15 cellular contexts compared by ENCODE assay signal in genomic region chr7:105195891-105196290, GRCh38.
DNase-seq lines count a peak whose midpoint lies in the region; ATAC-seq and TF ChIP-seq lines count a peak whose summit lies in the region.
"Had no signal": no experiment of that assay in that cellular context is flagged by ENCODE, and none has a peak within 500 bp of the region (broad histone marks: within the 10 kb centered on the region; RNA-seq: fewer than 3 reads in every experiment).

No MANE protein-coding gene starts in this region.

- H3K9me3 Mint-ChIP-seq in natural killer cell = no peaks in the 10 kb centered on the region
- H3K9me3 Mint-ChIP-seq in natural killer cell treated with Interleukin-12 subunit alpha and Interleukin-12 subunit beta and Interleukin-15 and Interleukin-18, amount 100 ng/mL, for 72 hours = no peaks in the 10 kb centered on the region
- no peaks in the 10 kb centered on the region for H3K9me3 Mint-ChIP-seq in central memory CD8-positive, alpha-beta T cell
- no peaks in the 10 kb centered on the region for H3K9me3 Mint-ChIP-seq in stimulated activated effector memory CD8-positive, alpha-beta T cell treated with anti-CD3 and anti-CD28 coated beads, Interleukin-12 subunit alpha, Interleukin-12 subunit beta, amount 100 ng/mL, for 72 hours
- H3K9me3 Mint-ChIP-seq: CD4-positive, alpha-beta memory T cell; H9 had no signal

- H3K4me2 ChIP-seq in SK-N-SH = no peak overlapping the region
- H3K4me2 ChIP-seq: BLaER1 had no signal

- TF ChIP-seq CTCF in natural killer cell (IDR thresholded peaks at IDR 0.05) (no peak), SK-N-SH (IDR thresholded peaks at IDR 0.05) (no peak), suprapubic skin (IDR thresholded peaks at IDR 0.05) (no peak)

- H3F3A ChIP-seq in SK-N-SH (replicated peaks; ENCODE audit: insufficient read depth) = no peaks in the 10 kb centered on the region

- peak overlapping the region; percentile 1 to 21 for H3K27ac Mint-ChIP-seq in natural killer cell
- peak overlapping the region in 1 of 2 donors; percentile 11 for H3K27ac Mint-ChIP-seq in natural killer cell treated with Interleukin-12 subunit alpha and Interleukin-12 subunit beta and Interleukin-15 and Interleukin-18, amount 100 ng/mL, for 72 hours
- H3K27ac Mint-ChIP-seq in central memory CD8-positive, alpha-beta T cell (ENCODE audit: low read depth) = peak overlapping the region; percentile 1
- peak overlapping the region; percentile 8 for H3K27ac Mint-ChIP-seq in stimulated activated effector memory CD8-positive, alpha-beta T cell treated with anti-CD3 and anti-CD28 coated beads, Interleukin-12 subunit alpha, Interleukin-12 subunit beta, amount 100 ng/mL, for 72 hours
- H3K27ac Mint-ChIP-seq: H9 had no signal

- H3K27ac ChIP-seq in SK-N-SH (ENCODE audit: low read depth in 2 of 2, low read length in 1 of 2) (no peak overlapping the region), suprapubic skin (no peak overlapping the region)
- H3K27ac ChIP-seq: 22Rv1, BLaER1 had no signal

- H3K36me3 ChIP-seq in SK-N-SH (replicated peaks in 1 of 2; ENCODE audit: control insufficient read depth in 1 of 2, insufficient read depth in 2 of 2, low read length in 1 of 2) (peaks cover 6 to 31% of the 10 kb centered on the region in 2 experiments), suprapubic skin (peaks cover 10% of the 10 kb centered on the region)

- peaks cover 36% of the 10 kb centered on the region; the same call in 1 of the 2 replicates for H3K79me2 ChIP-seq in SK-N-SH (ENCODE audit: insufficient read depth)

- H3K4me3 ChIP-seq in SK-N-SH (ENCODE audit: low read depth in 2 of 2, low read length in 1 of 2) (no peak overlapping the region), suprapubic skin (no peak overlapping the region)
- H3K4me3 ChIP-seq: BLaER1 had no signal

- WGBS in SK-N-SH (ENCODE audit: low lambda C conversion rate) = 72% methylated on average over 1 of the region's 1 CpG
- 37% methylated on average over 1 of the region's 1 CpG for whole genome bisulfite sequencing in suprapubic skin

- no peaks in the 10 kb centered on the region for H3K27me3 Mint-ChIP-seq in natural killer cell (ENCODE audit: low read depth in 2 of 2)
- H3K27me3 Mint-ChIP-seq in natural killer cell treated with Interleukin-12 subunit alpha and Interleukin-12 subunit beta and Interleukin-15 and Interleukin-18, amount 100 ng/mL, for 72 hours = no peaks in the 10 kb centered on the region
- no peaks in the 10 kb centered on the region for H3K27me3 Mint-ChIP-seq in central memory CD8-positive, alpha-beta T cell
- H3K27me3 Mint-ChIP-seq: CD4-positive, alpha-beta memory T cell had no signal

- H3K27me3 ChIP-seq in SK-N-SH (ENCODE audit: insufficient read depth) (no peaks in the 10 kb centered on the region), suprapubic skin (no peaks in the 10 kb centered on the region)
- H3K27me3 ChIP-seq: BLaER1 had no signal

- no peak overlapping the region for H2AFZ ChIP-seq in SK-N-SH (ENCODE audit: low read depth)

- no peaks in the 10 kb centered on the region for H3K36me3 Mint-ChIP-seq in natural killer cell
- peaks cover 7% of the 10 kb centered on the region for H3K36me3 Mint-ChIP-seq in natural killer cell treated with Interleukin-12 subunit alpha and Interleukin-12 subunit beta and Interleukin-15 and Interleukin-18, amount 100 ng/mL, for 72 hours
- H3K36me3 Mint-ChIP-seq in central memory CD8-positive, alpha-beta T cell (ENCODE audit: insufficient read depth) = peaks cover 11% of the 10 kb centered on the region
- H3K36me3 Mint-ChIP-seq in stimulated activated effector memory CD8-positive, alpha-beta T cell treated with anti-CD3 and anti-CD28 coated beads, Interleukin-12 subunit alpha, Interleukin-12 subunit beta, amount 100 ng/mL, for 72 hours = peaks cover 13% of the 10 kb centered on the region

- H4K20me1 ChIP-seq in SK-N-SH (ENCODE audit: insufficient read depth) = peaks cover 21% of the 10 kb centered on the region
- H4K20me1 ChIP-seq: BLaER1 had no signal

- CTCF ChIA-PET in SK-N-SH (lab: Yijun Ruan, JAX) = interaction anchor here (1.4 to 1.6 kb wide), 2 partner anchors 13 to 313 kb away, joined by 3 to 5 read pairs; no protein-coding TSS in a partner anchor

- peaks cover 0 to 6% of the 10 kb centered on the region in 2 experiments; a peak in 1 of 4 replicates for H3K4me1 ChIP-seq in SK-N-SH (ENCODE audit: control insufficient read depth in 1 of 2, insufficient read depth in 2 of 2, low read depth in 1 of 2, low read length in 1 of 2)
- peaks cover 15% of the 10 kb centered on the region for H3K4me1 ChIP-seq in suprapubic skin
- H3K4me1 ChIP-seq: BLaER1 had no signal

- intact Hi-C loops in natural killer cell (cut with micrococcal nuclease) = no loop called here

- ATAC-seq in natural killer cell = no peak
- ATAC-seq in natural killer cell treated with Interleukin-12 subunit alpha and Interleukin-12 subunit beta and Interleukin-15 and Interleukin-18, amount 100 ng/mL, for 72 hours = no peak
- no peak for ATAC-seq in central memory CD8-positive, alpha-beta T cell (replicated peaks; ENCODE audit: extremely low read depth, poor library complexity, severe bottlenecking)
- ATAC-seq in stimulated activated effector memory CD8-positive, alpha-beta T cell treated with anti-CD3 and anti-CD28 coated beads, Interleukin-12 subunit alpha, Interleukin-12 subunit beta, amount 100 ng/mL, for 72 hours = no peak

- no peak for TF ChIP-seq RAD21 in SK-N-SH (IDR thresholded peaks at IDR 0.05; ENCODE audit: low read length)

- H3K4me1 Mint-ChIP-seq in natural killer cell = peaks cover 56 to 66% of the 10 kb centered on the region in 2 donors
- H3K4me1 Mint-ChIP-seq in natural killer cell treated with Interleukin-12 subunit alpha and Interleukin-12 subunit beta and Interleukin-15 and Interleukin-18, amount 100 ng/mL, for 72 hours (ENCODE audit: low read depth in 2 of 2) = peaks cover 36 to 40% of the 10 kb centered on the region in 2 donors
- peaks cover 41% of the 10 kb centered on the region for H3K4me1 Mint-ChIP-seq in central memory CD8-positive, alpha-beta T cell
- H3K4me1 Mint-ChIP-seq in stimulated activated effector memory CD8-positive, alpha-beta T cell treated with anti-CD3 and anti-CD28 coated beads, Interleukin-12 subunit alpha, Interleukin-12 subunit beta, amount 100 ng/mL, for 72 hours = peaks cover 29% of the 10 kb centered on the region

- POLR2A ChIA-PET in SK-N-SH (lab: Yijun Ruan, JAX) = no interaction called here

- no peak overlapping the region for H3K9ac ChIP-seq in SK-N-SH
- H3K9ac ChIP-seq: BLaER1 had no signal

- TF ChIP-seq EP300 in SK-N-SH (IDR thresholded peaks at IDR 0.05; ENCODE audit: borderline replicate concordance in 1 of 2, low read depth in 1 of 2, low read length in 1 of 2) = no peak
- TF ChIP-seq EP300 in suprapubic skin (IDR thresholded peaks at IDR 0.05) = no peak

- DNase-seq in natural killer cell = no peak
- no peak for DNase-seq in natural killer cell treated with Interleukin-12 subunit alpha and Interleukin-12 subunit beta and Interleukin-15 and Interleukin-18, amount 100 ng/mL, for 72 hours (ENCODE audit: low spot score)
- DNase-seq in central memory CD8-positive, alpha-beta T cell (ENCODE audit: low spot score in 2 of 2) = no peak
- DNase-seq in stimulated activated effector memory CD8-positive, alpha-beta T cell treated with anti-CD3 and anti-CD28 coated beads, Interleukin-12 subunit alpha, Interleukin-12 subunit beta, amount 100 ng/mL, for 72 hours (ENCODE audit: low spot score in 2 of 2) = no peak
- no peak for DNase-seq in SK-N-SH
- no peak for DNase-seq in suprapubic skin (ENCODE audit: low spot score in 2 of 2)
- DNase-seq in NCI-H2227 treated with DMSO at 0.1 percent for 48 hours (lab: John Stamatoyannopoulos, UW) = no peak
- DNase-seq: CD4-positive, alpha-beta memory T cell; DMS153; DMS79; GDM1; H9 had no signal

- no peak for TF ChIP-seq POLR2A in suprapubic skin (IDR thresholded peaks at IDR 0.05)

- H3K9me3 ChIP-seq in SK-N-SH = no peaks in the 10 kb centered on the region
- H3K9me3 ChIP-seq in suprapubic skin = no peaks in the 10 kb centered on the region
- H3K9me3 ChIP-seq: BLaER1 had no signal

- H3K9me2 ChIP-seq in SK-N-SH = no peaks in the 10 kb centered on the region

- no peak overlapping the region for H3K4me3 Mint-ChIP-seq in natural killer cell
- H3K4me3 Mint-ChIP-seq in natural killer cell treated with Interleukin-12 subunit alpha and Interleukin-12 subunit beta and Interleukin-15 and Interleukin-18, amount 100 ng/mL, for 72 hours = no peak overlapping the region
- H3K4me3 Mint-ChIP-seq in central memory CD8-positive, alpha-beta T cell = no peak overlapping the region
- no peak overlapping the region for H3K4me3 Mint-ChIP-seq in stimulated activated effector memory CD8-positive, alpha-beta T cell treated with anti-CD3 and anti-CD28 coated beads, Interleukin-12 subunit alpha, Interleukin-12 subunit beta, amount 100 ng/mL, for 72 hours
- H3K4me3 Mint-ChIP-seq: CD14-positive monocyte; CD4-positive, alpha-beta memory T cell; H9 had no signal

TF ChIP-seq in SK-N-SH, 30 proteins besides CTCF, POLR2A, EP300 and RAD21 (continues in another document):
- TF ChIP-seq USF2 (IDR thresholded peaks at IDR 0.05; ENCODE audit: borderline replicate concordance, low read depth, low read length) (no peak), NRF1 (IDR thresholded peaks at IDR 0.05; ENCODE audit: low read depth, low read length) (no peak), GABPA (IDR thresholded peaks at IDR 0.05; ENCODE audit: low read depth) (no peak), TEAD4 (IDR thresholded peaks at IDR 0.05; ENCODE audit: borderline replicate concordance, insufficient read depth) (no peak), FOSL2 (IDR thresholded peaks at IDR 0.05; ENCODE audit: borderline replicate concordance, low read depth) (no peak), USF1 (IDR thresholded peaks at IDR 0.05; ENCODE audit: borderline replicate concordance, low read depth) (no peak), JUND (IDR thresholded peaks at IDR 0.05) (no peak)
